Comparison of ENCODE assay signal across 12 cellular contexts in genomic region chr14:61699092-61699491, GRCh38. TPM values are rescaled to one million over a fixed set of nuclear protein-coding genes. Genes with fewer than 3 reads are reported as not detected.
A peak's percentile ranks its signal among the peaks of the same experiment; 100 is the strongest.
DNase-seq lines count a peak whose midpoint lies in the region; TF ChIP-seq lines count a peak whose summit lies in the region.
"Had no signal": no experiment of that assay in that cellular context is flagged by ENCODE, and none has a peak within 500 bp of the region (broad histone marks: within the 10 kb centered on the region; RNA-seq: fewer than 3 reads in every experiment).

No MANE protein-coding gene starts in this region.

- dilution Hi-C loops in mammary epithelial cell (cut with HindIII; ENCODE audit: low sequenced_read_pairs), result no loop called here

- WGBS in mammary epithelial cell (ENCODE audit: low coverage, missing lambda C conversion rate), result 88% methylated on average over 5 of the region's 5 CpGs
- 64 to 74% (median 64%) methylated on average over 5 of the region's 5 CpGs for WGBS in ovary, 3 donors

- peaks cover 0 to 15% (median 0%) of the 10 kb centered on the region in 11 experiments; a peak in 5 of 22 replicates for H3K9me3 ChIP-seq in BLaER1 treated with 17β-estradiol and CSF1 and Interleukin-3, amounts not matched to agents 10 nM and 100 nM (replicated peaks in 1 of 11)
- H3K9me3 ChIP-seq in HUES48 (ENCODE audit: control insufficient read depth, insufficient read depth, low read length), result no peaks in the 10 kb centered on the region
- no peaks in the 10 kb centered on the region for H3K9me3 ChIP-seq in mammary epithelial cell (replicated peaks; ENCODE audit: insufficient read depth, low read length)
- no peaks in the 10 kb centered on the region for H3K9me3 ChIP-seq in muscle layer of duodenum (ENCODE audit: control insufficient read depth in 1 of 2, low read length in 2 of 2)
- H3K9me3 ChIP-seq in ovary, result no peaks in the 10 kb centered on the region
- H3K9me3 ChIP-seq: pancreas, vagina had no signal

- peaks cover 67 to 87% (median 86%) of the 10 kb centered on the region in 11 experiments for H4K20me1 ChIP-seq in BLaER1 treated with 17β-estradiol and CSF1 and Interleukin-3, amounts not matched to agents 10 nM and 100 nM
- peaks cover 25% of the 10 kb centered on the region for H4K20me1 ChIP-seq in mammary epithelial cell (ENCODE audit: insufficient read depth, low read length)

- no peak overlapping the region for H2AFZ ChIP-seq in mammary epithelial cell (ENCODE audit: low read depth, low read length)

- in situ Hi-C loops in mammary epithelial cell (cut with MboI; ENCODE audit: low sequenced_read_pairs in 2 of 2), result loop anchor here in 1 of 2 donors (10.0 kb wide), 1 partner anchor 124 kb away; no protein-coding TSS in a partner anchor

- intact Hi-C loops in mammary epithelial cell (cut with micrococcal nuclease) (loop anchor here (5.0 kb wide), 3 partner anchors 33 to 993 kb away; no protein-coding TSS in a partner anchor), ovary (cut with DNase I) (loop anchor here in 1 of 4 donors (10.0 kb wide), 1 partner anchor 224 kb away; no protein-coding TSS in a partner anchor)

- peak overlapping the region; percentile 77 to 97 (median 85) for H3K4me2 ChIP-seq in BLaER1 treated with 17β-estradiol and CSF1 and Interleukin-3, amounts not matched to agents 10 nM and 100 nM
- H3K4me2 ChIP-seq in mammary epithelial cell (ENCODE audit: insufficient read depth, low read depth, low read length), result peak overlapping the region; percentile 87

- TF ChIP-seq POLR2A in ovary (IDR thresholded peaks at IDR 0.05), result no peak

- H3K79me2 ChIP-seq in mammary epithelial cell (ENCODE audit: insufficient read depth, low read length), result peaks cover 87% of the 10 kb centered on the region

- H3K9ac ChIP-seq in BLaER1 treated with 17β-estradiol and CSF1 and Interleukin-3, amounts not matched to agents 10 nM and 100 nM, result peak overlapping the region; percentile 93 to 100 (median 99)
- H3K9ac ChIP-seq in HUES48 (ENCODE audit: low read depth, low read length), result no peak overlapping the region
- no peak overlapping the region for H3K9ac ChIP-seq in mammary epithelial cell (ENCODE audit: insufficient read depth, low read length)

- H3K27me3 ChIP-seq in BLaER1 treated with 17β-estradiol and CSF1 and Interleukin-3, amounts not matched to agents 10 nM and 100 nM, result no peaks in the 10 kb centered on the region
- no peaks in the 10 kb centered on the region for H3K27me3 ChIP-seq in HUES48 (ENCODE audit: control insufficient read depth, insufficient read depth, low read length)
- H3K27me3 ChIP-seq in mammary epithelial cell (ENCODE audit: insufficient read depth, low read length), result no peaks in the 10 kb centered on the region
- no peaks in the 10 kb centered on the region for H3K27me3 ChIP-seq in muscle layer of duodenum (ENCODE audit: low read depth, low read length)
- no peaks in the 10 kb centered on the region for H3K27me3 ChIP-seq in ovary
- H3K27me3 ChIP-seq: pancreas, vagina had no signal

- no TSS peak for BruUV-seq in mammary epithelial cell (replicated peaks; lab: Mats Ljungman, UMichigan)

- TF ChIP-seq CTCF in mammary epithelial cell (conservative IDR thresholded peaks at IDR 0.05 in 1 of 2, IDR thresholded peaks at IDR 0.05 in 1 of 2; ENCODE audit: extremely low read depth in 1 of 2, insufficient read depth in 1 of 2, low read depth in 1 of 2, low read length in 2 of 2) (no peak), ovary (IDR thresholded peaks at IDR 0.05) (no peak)

- CTCF ChIA-PET in mammary epithelial cell (lab: Charles Lee; ENCODE audit: low non-redundant PET), result no interaction called here

- H3K4me1 ChIP-seq in BLaER1 treated with 17β-estradiol and CSF1 and Interleukin-3, amounts not matched to agents 10 nM and 100 nM, result peaks cover 22 to 56% (median 38%) of the 10 kb centered on the region in 10 experiments
- peaks cover 50% of the 10 kb centered on the region for H3K4me1 ChIP-seq in HUES48 (ENCODE audit: control insufficient read depth, insufficient read depth, low read length)
- peaks cover 14% of the 10 kb centered on the region for H3K4me1 ChIP-seq in mammary epithelial cell (ENCODE audit: insufficient read depth, low read length)
- H3K4me1 ChIP-seq in muscle layer of duodenum (ENCODE audit: control insufficient read depth in 1 of 2, insufficient read depth in 2 of 2, low read length in 2 of 2), result peaks cover 0 to 33% of the 10 kb centered on the region in 2 donors
- H3K4me1 ChIP-seq in ovary (ENCODE audit: insufficient read depth), result peaks cover 7% of the 10 kb centered on the region

- no peak for TF ChIP-seq EP300 in ovary (IDR thresholded peaks at IDR 0.05)

- peaks cover 23 to 73% (median 49%) of the 10 kb centered on the region in 11 experiments; a peak in 19 of 22 replicates for H3K36me3 ChIP-seq in BLaER1 treated with 17β-estradiol and CSF1 and Interleukin-3, amounts not matched to agents 10 nM and 100 nM
- no peaks in the 10 kb centered on the region; the same call in 1 of the 2 replicates for H3K36me3 ChIP-seq in HUES48 (ENCODE audit: control insufficient read depth, insufficient read depth, low read length)
- no peaks in the 10 kb centered on the region for H3K36me3 ChIP-seq in mammary epithelial cell (ENCODE audit: insufficient read depth, low read length)
- peaks cover 0 to 5% of the 10 kb centered on the region in 2 donors for H3K36me3 ChIP-seq in muscle layer of duodenum (ENCODE audit: control insufficient read depth in 1 of 2, insufficient read depth in 2 of 2, low read length in 2 of 2)
- H3K36me3 ChIP-seq in ovary, result no peaks in the 10 kb centered on the region
- H3K36me3 ChIP-seq: pancreas, vagina had no signal

- DNase-seq in mammary epithelial cell (no peak), NCI-H524 treated with DMSO at 0.1 percent for 48 hours (lab: John Stamatoyannopoulos, UW) (no peak), ovary (no peak), NCI-H748 (lab: John Stamatoyannopoulos, UW; ENCODE audit: unreplicated experiment) (no peak)
- no peak for DNase-seq in stimulated activated naive CD4-positive, alpha-beta T cell treated with Interleukin-2 at 50 U/mL for 16 hours (lab: John Stamatoyannopoulos, UW)
- DNase-seq: activated effector memory CD4-positive, alpha-beta T cell treated with anti-CD3 and anti-CD28 coated beads, Interleukin-2, amount 50 U/mL, for 16 hours; NK-92 treated with Interleukin-12 subunit alpha and Interleukin-12 subunit beta, amount 100 ng/mL, for 24 hours; pancreas had no signal

- peak overlapping the region in 10 of 11 experiments; percentile 94 to 99 (median 98); a peak in 21 of 22 replicates for H3K27ac ChIP-seq in BLaER1 treated with 17β-estradiol and CSF1 and Interleukin-3, amounts not matched to agents 10 nM and 100 nM
- H3K27ac ChIP-seq in HUES48 (ENCODE audit: low read depth, low read length) (no peak overlapping the region), mammary epithelial cell (ENCODE audit: insufficient read depth, low read depth, low read length) (no peak overlapping the region), muscle layer of duodenum (ENCODE audit: low read length) (no peak overlapping the region), ovary (no peak overlapping the region)

- H3K4me3 ChIP-seq in BLaER1 treated with 17β-estradiol and CSF1 and Interleukin-3, amounts not matched to agents 10 nM and 100 nM, result peak overlapping the region; percentile 78 to 96 (median 94)
- peak overlapping the region; percentile 100 for H3K4me3 ChIP-seq in HUES48 (ENCODE audit: low read depth, low read length)
- peak overlapping the region; percentile 87 to 96 (median 90) for H3K4me3 ChIP-seq in mammary epithelial cell (replicated peaks in 1 of 3; ENCODE audit: insufficient read depth in 1 of 3, low read depth in 2 of 3, low read length in 3 of 3)
- peak overlapping the region; percentile 86 to 98 for H3K4me3 ChIP-seq in muscle layer of duodenum (ENCODE audit: low read depth in 1 of 2, low read length in 2 of 2)
- H3K4me3 ChIP-seq in ovary, result no peak overlapping the region

RNA-seq across cellular contexts. Expression of gene HIF1A, which starts 3.8 kb away (rescaled TPM):
- 100 to 1,000 TPM; 227 to 682 TPM for total RNA-seq in mammary epithelial cell
- 76.6 TPM for polyA plus RNA-seq in mammary epithelial cell
- 178 TPM for polyA minus RNA-seq in mammary epithelial cell
- 100 to 1,000 TPM in 4 of 7 donors, 10 to 100 TPM in 3; 85.1 to 204 (median 116) TPM for total RNA-seq in ovary
- 100 to 1,000 TPM in 1 of 2 donors, 10 to 100 TPM in 1; 41.6 to 165 TPM for polyA plus RNA-seq in ovary

Comparison
In these comparisons a context has a peak if more than half of its experiments do, and no peak if none do; other contexts are left out.
1. H3K27ac ChIP-seq: peak in BLaER1 treated with 17β-estradiol and CSF1 and Interleukin-3, amounts not matched to agents 10 nM and 100 nM (10 of 11); none in HUES48 (single experiment), mammary epithelial cell (single experiment), muscle layer of duodenum (single experiment) and ovary (0 of 2).
2. H3K9ac ChIP-seq: peak in BLaER1 treated with 17β-estradiol and CSF1 and Interleukin-3, amounts not matched to agents 10 nM and 100 nM (11 of 11); none in HUES48 (single experiment) and mammary epithelial cell (single experiment).